ENCODE assay signal across 13 cellular contexts in genomic region chr12:18141583-18141982, GRCh38. TPM values are rescaled to one million over a fixed set of nuclear protein-coding genes. Genes with fewer than 3 reads are reported as not detected.
DNase-seq lines count a peak whose midpoint lies in the region; ATAC-seq, FAIRE-seq and TF ChIP-seq lines count a peak whose summit lies in the region.
"Had no signal": no experiment of that assay in that cellular context is flagged by ENCODE, and none has a peak within 500 bp of the region (broad histone marks: within the 10 kb centered on the region; RNA-seq: fewer than 3 reads in every experiment).

No MANE protein-coding gene starts in this region.

- H3K4me3 ChIP-seq in epithelial cell of esophagus (ENCODE audit: low read length) = no peak overlapping the region
- H3K4me3 ChIP-seq: transverse colon had no signal

- DNase-seq in H54 (ENCODE audit: insufficient read length, low spot score) (no peak), NCI-H510A treated with DMSO at 0.1 percent for 48 hours (lab: John Stamatoyannopoulos, UW) (peak; percentile 52), epithelial cell of esophagus (ENCODE audit: low read depth) (peak; percentile 90), non-pigmented ciliary epithelial cell (ENCODE audit: low read depth) (peak; percentile 37), CD14-positive monocyte (ENCODE audit: low spot score) (no peak), NCI-H524 (lab: John Stamatoyannopoulos, UW) (no peak)
- DNase-seq in activated naive CD4-positive, alpha-beta T cell (lab: John Stamatoyannopoulos, UW) = no peak
- DNase-seq: activated T-cell treated with anti-CD3 and anti-CD28 coated beads for 4 hours; CD8-positive, alpha-beta memory T cell; naive thymus-derived CD8-positive, alpha-beta T cell; transverse colon had no signal

- ATAC-seq in GM19467 (IDR thresholded peaks at IDR 0.05; ENCODE audit: unreplicated experiment) = no peak
- ATAC-seq: naive thymus-derived CD8-positive, alpha-beta T cell had no signal

- H3K9me3 Mint-ChIP-seq in CD14-positive monocyte = peaks cover 0 to 2% (median 0%) of the 10 kb centered on the region in 7 donors
- H3K9me3 Mint-ChIP-seq: CD8-positive, alpha-beta memory T cell; naive thymus-derived CD8-positive, alpha-beta T cell had no signal

- TF ChIP-seq CTCF in epithelial cell of esophagus (IDR thresholded peaks at IDR 0.05; ENCODE audit: insufficient read depth, low read depth, low read length, missing control alignments) = no peak
- TF ChIP-seq CTCF in CD14-positive monocyte (IDR thresholded peaks at IDR 0.05) = no peak

- intact Hi-C loops in CD14-positive monocyte (cut with micrococcal nuclease) = no loop called here

- no peak for TF ChIP-seq POLR2A in H54 (IDR thresholded peaks at IDR 0.05; ENCODE audit: low read depth, low read length)

- peak; percentile 58 for FAIRE-seq in H54 (lab: Jason Lieb, UNC)
- FAIRE-seq: TTC549 had no signal

- H3K27ac Mint-ChIP-seq in CD14-positive monocyte = peak overlapping the region in 2 of 7 donors; percentile 10 to 13
- H3K27ac Mint-ChIP-seq: CD8-positive, alpha-beta memory T cell; naive thymus-derived CD8-positive, alpha-beta T cell had no signal

- no peaks in the 10 kb centered on the region for H3K36me3 Mint-ChIP-seq in CD14-positive monocyte
- H3K36me3 Mint-ChIP-seq: CD8-positive, alpha-beta memory T cell; naive thymus-derived CD8-positive, alpha-beta T cell had no signal

- no peak overlapping the region for H3K4me3 Mint-ChIP-seq in CD14-positive monocyte
- H3K4me3 Mint-ChIP-seq: CD8-positive, alpha-beta memory T cell; naive thymus-derived CD8-positive, alpha-beta T cell had no signal

- H3K27me3 Mint-ChIP-seq in CD14-positive monocyte (ENCODE audit: low read depth in 3 of 3) = no peaks in the 10 kb centered on the region
- H3K27me3 Mint-ChIP-seq: CD8-positive, alpha-beta memory T cell; naive thymus-derived CD8-positive, alpha-beta T cell had no signal

- H3K4me1 Mint-ChIP-seq in CD14-positive monocyte = peaks cover 29% of the 10 kb centered on the region
- H3K4me1 Mint-ChIP-seq: CD8-positive, alpha-beta memory T cell had no signal

RNA-seq across cellular contexts. Expression of gene RERGL, which starts 51.6 kb away (rescaled TPM):
- not detected for polyA plus RNA-seq in CD14-positive monocyte
- polyA plus RNA-seq: CD8-positive, alpha-beta memory T cell; naive thymus-derived CD8-positive, alpha-beta T cell had no signal

Comparison
In these comparisons a context has a peak if more than half of its experiments do, and no peak if none do; other contexts are left out.
1. DNase-seq: peak in NCI-H510A treated with DMSO at 0.1 percent for 48 hours (single experiment), epithelial cell of esophagus (single experiment) and non-pigmented ciliary epithelial cell (single experiment); none in H54 (single experiment), CD14-positive monocyte (single experiment), activated naive CD4-positive, alpha-beta T cell (0 of 4) and NCI-H524 (0 of 2).